In genomic region chr2:190859347-190860297, GRCh38 we compare ENCODE assay signal across 15 cellular contexts. TPM values are rescaled to one million over a fixed set of nuclear protein-coding genes. Genes with fewer than 3 reads are reported as not detected.
A peak's percentile ranks its signal among the peaks of the same experiment; 100 is the strongest.
DNase-seq lines count a peak whose midpoint lies in the region; ATAC-seq, FAIRE-seq and TF ChIP-seq lines count a peak whose summit lies in the region.
"Had no signal": no experiment of that assay in that cellular context is flagged by ENCODE, and none has a peak within 500 bp of the region (broad histone marks: within the 10 kb centered on the region; RNA-seq: fewer than 3 reads in every experiment).

No MANE protein-coding gene starts in this region.

- no peak for FAIRE-seq in HepG2 (lab: Jason Lieb, UNC)
- no peak for FAIRE-seq in astrocyte (lab: Jason Lieb, UNC)

- TF ChIP-seq EP300 in HepG2 (IDR thresholded peaks at IDR 0.05; ENCODE audit: low read depth in 2 of 2, low read length in 2 of 2) (no peak), HepG2 (CRISPR knock-in tag; IDR thresholded peaks at IDR 0.05; ENCODE audit: borderline replicate concordance) (no peak)

- ATAC-seq in HepG2 (no peak; the same call in 2 of the 3 replicates), right lobe of liver (no peak), aorta (ENCODE audit: low FRiP score) (peak; percentile 34)
- ATAC-seq: activated CD4-positive, alpha-beta T cell treated with anti-CD3 and anti-CD28 coated beads for 36 hours had no signal

- H2AFZ ChIP-seq in HepG2 (ENCODE audit: low read length) (no peak overlapping the region), astrocyte (ENCODE audit: low read depth, low read length) (peak overlapping the region; percentile 4)

- DNase-seq in HepG2 (ENCODE audit: low spot score) (no peak), right lobe of liver (no peak), astrocyte (ENCODE audit: low read depth) (peak; percentile 69), islet precursor cell (peak; percentile 88), aorta (peak in 1 of 2 donors; percentile 55), T-helper 2 cell (no peak), NCI-H526 treated with DMSO at 0.1 percent for 48 hours (lab: John Stamatoyannopoulos, UW) (no peak), uterus (no peak)
- DNase-seq: activated CD4-positive, alpha-beta T cell treated with anti-CD3 and anti-CD28 coated beads for 36 hours; activated naive CD4-positive, alpha-beta T cell treated with anti-CD3 and anti-CD28 coated beads, Interleukin-2, amount 50 U/mL, for 16 hours; effector memory CD4-positive, alpha-beta T cell; immature natural killer cell; NCI-H2029 had no signal

- no TSS peak for BruUV-seq in HepG2 (replicated peaks; lab: Mats Ljungman, UMichigan)

- no peak overlapping the region for H3K4me3 ChIP-seq in HepG2 (replicated peaks in 1 of 3; ENCODE audit: insufficient read depth in 1 of 3, low read depth in 2 of 3, low read length in 3 of 3)
- H3K4me3 ChIP-seq in right lobe of liver, result no peak overlapping the region
- peak overlapping the region; percentile 22 for H3K4me3 ChIP-seq in astrocyte (ENCODE audit: insufficient read depth, low read depth, low read length)
- H3K4me3 ChIP-seq in aorta (ENCODE audit: low read length in 2 of 2), result peak overlapping the region in 1 of 2 donors; percentile 41
- no peak overlapping the region for H3K4me3 ChIP-seq in uterus

- no peaks in the 10 kb centered on the region for H3K27me3 Mint-ChIP-seq in astrocyte (ENCODE audit: low read depth, unreplicated experiment)
- H3K27me3 Mint-ChIP-seq: activated CD4-positive, alpha-beta T cell treated with anti-CD3 and anti-CD28 coated beads for 36 hours; B cell had no signal

- no peaks in the 10 kb centered on the region for H3K9me3 Mint-ChIP-seq in astrocyte (ENCODE audit: unreplicated experiment)
- H3K9me3 Mint-ChIP-seq: immature natural killer cell had no signal

- no peaks in the 10 kb centered on the region for H3K36me3 Mint-ChIP-seq in astrocyte (ENCODE audit: low read depth, unreplicated experiment)

- H3K4me2 ChIP-seq in HepG2 (ENCODE audit: low read depth, low read length) (peak overlapping the region; percentile 52), astrocyte (ENCODE audit: low read length) (peak overlapping the region; percentile 81)

- no peak for TF ChIP-seq CTCF in HepG2 (CRISPR knock-in tag; IDR thresholded peaks at IDR 0.05)
- no peak for TF ChIP-seq CTCF in right lobe of liver (IDR thresholded peaks at IDR 0.05)
- no peak for TF ChIP-seq CTCF in astrocyte (IDR thresholded peaks at IDR 0.05; ENCODE audit: insufficient read depth, low read depth, low read length)
- no peak for TF ChIP-seq CTCF in uterus (IDR thresholded peaks at IDR 0.05)

- H3K79me2 ChIP-seq in HepG2 (ENCODE audit: insufficient read depth, low read length), result no peaks in the 10 kb centered on the region
- H3K79me2 ChIP-seq in astrocyte (ENCODE audit: insufficient read depth, low read length), result no peaks in the 10 kb centered on the region

- CTCF ChIA-PET in HepG2 (lab: Yijun Ruan, JAX; ENCODE audit: low intra/inter-chr PET ratio, low total read pairs), result no interaction called here

- H3K4me1 ChIP-seq in HepG2 (ENCODE audit: insufficient read depth, low read length), result peaks cover 45% of the 10 kb centered on the region
- no peaks in the 10 kb centered on the region for H3K4me1 ChIP-seq in right lobe of liver
- H3K4me1 ChIP-seq in astrocyte (ENCODE audit: insufficient read depth, low read length), result peaks cover 19% of the 10 kb centered on the region
- H3K4me1 ChIP-seq in aorta (ENCODE audit: control insufficient read depth in 1 of 2, insufficient read depth in 2 of 2, low read length in 2 of 2), result peaks cover 6 to 17% of the 10 kb centered on the region in 2 donors
- no peaks in the 10 kb centered on the region for H3K4me1 ChIP-seq in uterus

- H3K36me3 ChIP-seq in HepG2 (replicated peaks in 1 of 2; ENCODE audit: control insufficient read depth in 1 of 2, insufficient read depth in 2 of 2, low read length in 2 of 2) (no peaks in the 10 kb centered on the region), right lobe of liver (no peaks in the 10 kb centered on the region), astrocyte (ENCODE audit: insufficient read depth, low read length) (no peaks in the 10 kb centered on the region), aorta (ENCODE audit: control insufficient read depth in 1 of 2, insufficient read depth in 2 of 2, low read length in 1 of 2) (no peaks in the 10 kb centered on the region), uterus (no peaks in the 10 kb centered on the region)
- H3K36me3 ChIP-seq: neutrophil had no signal

- no peaks in the 10 kb centered on the region for H4K20me1 ChIP-seq in HepG2 (ENCODE audit: insufficient read depth, low read length)
- H4K20me1 ChIP-seq in astrocyte (ENCODE audit: insufficient read depth, low read length), result no peaks in the 10 kb centered on the region

- in situ Hi-C loops in HepG2 (cut with HindIII; ENCODE audit: extremely low pct_ligation_motif_present, low pct_unique_long_range_greater_than_20kb), result no loop called here

- H3K4me1 Mint-ChIP-seq in astrocyte (ENCODE audit: low read depth, unreplicated experiment), result peaks cover 73% of the 10 kb centered on the region
- H3K4me1 Mint-ChIP-seq: B cell had no signal

- POLR2A ChIA-PET in HepG2 (lab: Yijun Ruan, JAX), result interaction anchor here (0.9 to 1.1 kb wide), 3 partner anchors 22 to 51 kb away, joined by 3 to 5 read pairs (median 4); no protein-coding TSS in a partner anchor

- no peak overlapping the region for H3K27ac ChIP-seq in HepG2 (ENCODE audit: extremely low read length, insufficient read depth, low read length)
- H3K27ac ChIP-seq in right lobe of liver, result no peak overlapping the region
- H3K27ac ChIP-seq in astrocyte (ENCODE audit: low read depth, low read length), result peak overlapping the region; percentile 79
- H3K27ac ChIP-seq in aorta (ENCODE audit: low read depth in 1 of 2, low read length in 2 of 2), result peak overlapping the region; percentile 31 to 99
- no peak overlapping the region for H3K27ac ChIP-seq in uterus
- H3K27ac ChIP-seq: neutrophil had no signal

- H3K27me3 ChIP-seq in HepG2 (ENCODE audit: control insufficient read depth in 1 of 2, insufficient read depth in 2 of 2, low read length in 2 of 2), result peaks cover 0 to 9% of the 10 kb centered on the region in 2 experiments; a peak in 1 of 5 replicates
- no peaks in the 10 kb centered on the region for H3K27me3 ChIP-seq in right lobe of liver
- no peaks in the 10 kb centered on the region for H3K27me3 ChIP-seq in astrocyte (ENCODE audit: insufficient read depth, low read length)
- no peaks in the 10 kb centered on the region for H3K27me3 ChIP-seq in aorta (ENCODE audit: control insufficient read depth in 1 of 2, insufficient read depth in 2 of 2, low read length in 1 of 2)
- no peaks in the 10 kb centered on the region for H3K27me3 ChIP-seq in uterus
- H3K27me3 ChIP-seq: neutrophil had no signal

- H3K9me3 ChIP-seq in HepG2 (ENCODE audit: low read length) (no peaks in the 10 kb centered on the region), right lobe of liver (no peaks in the 10 kb centered on the region), astrocyte (ENCODE audit: insufficient read depth, low read depth, low read length) (no peaks in the 10 kb centered on the region), aorta (ENCODE audit: control insufficient read depth, low read length) (no peaks in the 10 kb centered on the region), uterus (no peaks in the 10 kb centered on the region)
- H3K9me3 ChIP-seq: neutrophil had no signal

- H3K4me3 Mint-ChIP-seq in astrocyte (ENCODE audit: unreplicated experiment), result peak overlapping the region; percentile 72
- H3K4me3 Mint-ChIP-seq: activated CD4-positive, alpha-beta T cell treated with anti-CD3 and anti-CD28 coated beads for 36 hours; B cell; immature natural killer cell had no signal

- 37% methylated on average over 6 of the region's 6 CpGs for WGBS in HepG2 (ENCODE audit: low lambda C conversion rate)
- WGBS in right lobe of liver (ENCODE audit: insufficient coverage, low coverage, low lambda C conversion rate, missing lambda C conversion rate), result 78% methylated on average over 6 of the region's 6 CpGs
- WGBS in aorta, 2 donors, result 6 to 10% methylated on average over 6 of the region's 6 CpGs

- TF ChIP-seq POLR2A in HepG2 (IDR thresholded peaks at IDR 0.05; ENCODE audit: insufficient read depth in 1 of 2, low read depth in 2 of 2, low read length in 2 of 2) (no peak), right lobe of liver (IDR thresholded peaks at IDR 0.05) (no peak), uterus (IDR thresholded peaks at IDR 0.05) (no peak)

- no peak for TF ChIP-seq RAD21 in HepG2 (CRISPR knock-in tag; IDR thresholded peaks at IDR 0.05)

- H3K27ac Mint-ChIP-seq in astrocyte (ENCODE audit: unreplicated experiment), result peak overlapping the region; percentile 87
- H3K27ac Mint-ChIP-seq: activated CD4-positive, alpha-beta T cell treated with anti-CD3 and anti-CD28 coated beads for 36 hours; B cell had no signal

- intact Hi-C loops in HepG2 (cut with micrococcal nuclease; ENCODE audit: unreplicated experiment) (loop anchor here (10.0 kb wide), 1 partner anchor 175 kb away; no protein-coding TSS in a partner anchor), right lobe of liver (cut with DNase I) (no loop called here), aorta (cut with DNase I) (no loop called here), uterus (cut with DNase I; ENCODE audit: low total_unique reads) (no loop called here)

- H3K9ac ChIP-seq in HepG2 (ENCODE audit: insufficient read depth, low read depth, low read length), result no peak overlapping the region
- peak overlapping the region; percentile 66 for H3K9ac ChIP-seq in astrocyte (ENCODE audit: low read length)

RNA-seq across cellular contexts. Expression of gene GLS, which starts 21.0 kb away (rescaled TPM):
- total RNA-seq in HepG2 (2016; rRNA removed; fragmentation: Illumina TruSeq; extraction: Trizol) (183 and 212 TPM in 2 replicates), right lobe of liver (10 to 100 TPM in 5 of 6 experiments, 1 to 10 TPM in 1; 6.6 to 25.0 (median 16.9) TPM), astrocyte (189 and 194 TPM in 2 replicates), aorta (100 to 1,000 TPM; 344 to 425 TPM), uterus (100 to 1,000 TPM in 3 of 4 donors, 10 to 100 TPM in 1; 89.7 to 202 (median 156) TPM)
- 199 and 222 TPM in 2 replicates for total RNA-seq in HepG2 (2016; cell fraction: cytosol; rRNA removed; fragmentation: Illumina TruSeq; extraction: Trizol; ENCODE audit: low read depth)
- 184 and 207 TPM in 2 replicates for total RNA-seq in HepG2 (2016; cell fraction: insoluble cytoplasmic fraction; rRNA removed; fragmentation: Illumina TruSeq; extraction: Trizol)
- 57.2 and 68.7 TPM in 2 replicates for total RNA-seq in HepG2 (2016; cell fraction: membrane; rRNA removed; fragmentation: Illumina TruSeq; extraction: Trizol)
- 199 and 219 TPM in 2 replicates for total RNA-seq in HepG2 (2016; cell fraction: nucleus; rRNA removed; fragmentation: Illumina TruSeq; extraction: Trizol)
- polyA plus RNA-seq in HepG2 (2011; rRNA removed) (65.4 and 78.6 TPM in 2 replicates), aorta (100 to 1,000 TPM in 1 of 2 donors, 10 to 100 TPM in 1; 59.4 to 109 TPM)
- 19.0 and 29.7 TPM in 2 replicates for polyA plus RNA-seq in HepG2 (2011; cell fraction: cytosol; rRNA removed)
- polyA plus RNA-seq in HepG2 (2011; cell fraction: nucleus; rRNA removed), result 62.0 and 92.3 TPM in 2 replicates
- 76.8 and 87.2 TPM in 2 replicates for polyA plus RNA-seq in HepG2 (2012)
- polyA plus RNA-seq in HepG2 (2016; cell fraction: cytosol; fragmentation: Illumina TruSeq; extraction: Trizol; ENCODE audit: low read depth), result 1.3 and 1.9 TPM in 2 replicates
- polyA plus RNA-seq in HepG2 (2016; cell fraction: insoluble cytoplasmic fraction; fragmentation: Illumina TruSeq; extraction: Trizol; ENCODE audit: low read depth), result 88.6 and 101 TPM in 2 replicates
- 5.8 and 6.9 TPM in 2 replicates for polyA plus RNA-seq in HepG2 (2016; cell fraction: membrane; fragmentation: Illumina TruSeq; extraction: Trizol; ENCODE audit: low read depth)
- 136 and 142 TPM in 2 replicates for polyA plus RNA-seq in HepG2 (2016; cell fraction: nucleus; fragmentation: Illumina TruSeq; extraction: Trizol; ENCODE audit: insufficient read depth, low read depth)
- 61.7 and 123 TPM in 2 replicates for polyA minus RNA-seq in HepG2 (2011; rRNA and poly(A)+ RNA removed; ENCODE audit: low replicate concordance)
- 94.5 and 101 TPM in 2 replicates for polyA minus RNA-seq in HepG2 (2011; cell fraction: cytosol; rRNA and poly(A)+ RNA removed)
- polyA minus RNA-seq in HepG2 (2011; cell fraction: nucleus; rRNA and poly(A)+ RNA removed), result 545 and 549 TPM in 2 replicates

Comparison
In these comparisons a context has a peak if more than half of its experiments do, and no peak if none do; other contexts are left out.
1. DNase-seq: peak in astrocyte (single experiment) and islet precursor cell (single experiment); none in HepG2 (single experiment), right lobe of liver (0 of 3), T-helper 2 cell (0 of 5), NCI-H526 treated with DMSO at 0.1 percent for 48 hours (single experiment) and uterus (0 of 2).
2. H3K27ac ChIP-seq: peak in astrocyte (single experiment) and aorta (2 of 2); none in HepG2 (single experiment), right lobe of liver (0 of 3) and uterus (0 of 2).